ENCODE assay signal across 1 cellular context in the genomic region with DNA sequence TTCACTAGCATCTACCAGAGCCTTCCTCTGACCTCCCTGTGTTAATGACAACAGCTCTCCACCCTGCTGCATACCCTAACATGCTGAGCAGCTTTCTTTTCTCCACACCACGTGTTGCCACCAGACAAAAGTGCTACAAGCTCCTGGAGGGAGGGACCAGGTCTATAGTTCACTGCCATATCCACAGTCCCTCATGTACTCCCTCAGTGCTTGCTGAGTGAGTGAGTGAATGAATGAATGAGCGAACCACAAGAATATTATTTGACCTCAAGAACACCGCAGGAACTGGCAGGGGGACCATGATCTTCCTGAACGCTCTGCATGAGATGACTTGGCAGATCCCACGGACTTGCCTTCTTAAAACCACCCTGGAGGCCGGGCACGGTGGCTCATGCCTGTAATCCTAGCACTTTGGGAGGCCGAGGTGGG.
TF ChIP-seq lines count a peak whose summit lies in the region.

No MANE protein-coding gene starts in this region.

TF ChIP-seq in H1, 55 proteins besides CTCF, POLR2A, EP300 and RAD21:
- no peak for TF ChIP-seq NRF1 (IDR thresholded peaks at IDR 0.05; ENCODE audit: low read depth, low read length)
- TF ChIP-seq, protein P1, sequence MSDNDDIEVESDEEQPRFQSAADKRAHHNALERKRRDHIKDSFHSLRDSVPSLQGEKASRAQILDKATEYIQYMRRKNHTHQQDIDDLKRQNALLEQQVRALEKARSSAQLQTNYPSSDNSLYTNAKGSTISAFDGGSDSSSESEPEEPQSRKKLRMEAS (IDR thresholded peaks at IDR 0.05), result 0 out of 2 replicates have a peak, but pooled peaks have one; percentile 33
- no peak for TF ChIP-seq SUZ12 (IDR thresholded peaks at IDR 0.05; ENCODE audit: low read length)
